In the genomic region with DNA sequence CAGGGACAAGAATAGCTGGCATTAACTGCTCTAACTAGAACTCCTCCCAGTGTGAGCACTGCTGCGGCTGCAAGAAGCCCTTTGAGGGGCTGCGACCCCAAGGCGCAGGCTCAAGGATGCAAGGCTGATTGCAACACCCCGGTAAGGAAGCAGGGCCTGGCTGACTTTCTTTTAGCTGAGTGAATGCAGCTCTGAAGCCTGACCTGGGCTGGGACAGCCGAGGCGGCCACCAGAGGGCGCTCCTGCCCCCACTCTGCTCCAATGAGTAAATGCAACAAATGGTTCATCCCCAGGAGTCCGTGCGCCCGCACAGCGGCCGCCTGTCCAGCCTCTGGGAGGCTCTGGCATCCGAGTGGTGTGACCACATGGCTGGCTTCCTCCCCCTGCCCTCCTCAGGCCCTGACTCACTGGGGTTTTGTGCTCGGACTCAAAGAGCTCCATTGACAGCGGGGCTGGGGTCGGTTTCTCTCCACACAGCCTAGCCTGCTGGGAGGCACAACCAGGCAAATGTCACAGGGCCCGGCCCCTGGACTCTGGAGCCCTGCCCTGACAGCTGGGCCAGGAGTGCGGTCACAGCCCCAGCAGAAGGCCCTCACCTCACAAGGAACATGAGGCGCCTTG, we compare ENCODE assay signal across 8 cellular contexts. TPM values are rescaled to one million over a fixed set of nuclear protein-coding genes. Genes with fewer than 3 reads are reported as not detected.
DNase-seq lines count a peak whose midpoint lies in the region; ATAC-seq and TF ChIP-seq lines count a peak whose summit lies in the region.

A gene with protein sequence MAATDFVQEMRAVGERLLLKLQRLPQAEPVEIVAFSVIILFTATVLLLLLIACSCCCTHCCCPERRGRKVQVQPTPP (plus strand): TSS at position 572 of the 621 bp plus-strand sequence. CDS start 6,768 bp downstream, outside the sequence.

- H3K4me3 ChIP-seq in GM12875 (ENCODE audit: low read depth, low read length), result no peak within 1 kb of the TSS
- H3K4me3 ChIP-seq in iPS-18a (ENCODE audit: low read length), result peak within 1 kb of the TSS; percentile 10
- peak within 1 kb of the TSS in 3 of 4 donors; percentile 4 to 35 (median 12) for H3K4me3 ChIP-seq in gastrocnemius medialis

- peaks cover 19% of the 10 kb centered on the region for H3K36me3 Mint-ChIP-seq in MCF 10A (ENCODE audit: insufficient read depth, unreplicated experiment)

- in situ Hi-C loops in gastrocnemius medialis (cut with MboI; ENCODE audit: low sequenced_read_pairs in 4 of 4), result loop anchor here in 1 of 4 donors (10.0 kb wide), 1 partner anchor 112 kb away; no protein-coding TSS in a partner anchor

- H3K9me3 Mint-ChIP-seq in MCF 10A (ENCODE audit: unreplicated experiment), result no peaks in the 10 kb centered on the region

- DNase-seq in NCI-H146 (lab: John Stamatoyannopoulos, UW) (peak; percentile 63), MCF 10A (ENCODE audit: unreplicated experiment) (peak; percentile 78), gastrocnemius medialis (peak; percentile 63 to 81)

- no peak within 1 kb of the TSS for H3K9ac ChIP-seq in iPS-18a (ENCODE audit: low read length)

- H3K27ac ChIP-seq in 22Rv1 (peak within 1 kb of the TSS; percentile 64), VCaP (peak within 1 kb of the TSS; percentile 65), iPS-18a (ENCODE audit: low read length) (no peak within 1 kb of the TSS), gastrocnemius medialis (peak within 1 kb of the TSS; percentile 70 to 84 (median 76))

- H3K36me3 ChIP-seq in iPS-18a (ENCODE audit: control insufficient read depth, low read depth, low read length), result no peaks in the 10 kb centered on the region
- H3K36me3 ChIP-seq in gastrocnemius medialis, result no peaks in the 10 kb centered on the region

- ATAC-seq in gastrocnemius medialis (peak; percentile 72 to 75), HG03139 (IDR thresholded peaks at IDR 0.05; ENCODE audit: unreplicated experiment) (no peak)

- CTCF ChIA-PET in MCF 10A (lab: Yijun Ruan, JAX), result interaction anchor here (0.5 to 3.9 kb wide), 57 partner anchors 9 to 622 kb away, joined by 3 to 75 read pairs (median 4); partner anchors contain the start of genes GALK1, ITGB4 and TSEN54

- peaks cover 10% of the 10 kb centered on the region for H3K4me1 Mint-ChIP-seq in MCF 10A (ENCODE audit: insufficient read depth, unreplicated experiment)

- peak in 1 of 2 donors; percentile 8 for TF ChIP-seq POLR2A in gastrocnemius medialis (IDR thresholded peaks at IDR 0.05)

- H3K27me3 Mint-ChIP-seq in MCF 10A (ENCODE audit: insufficient read depth, unreplicated experiment), result no peaks in the 10 kb centered on the region

- H3K27ac Mint-ChIP-seq in MCF 10A (ENCODE audit: low read depth, unreplicated experiment), result peak within 1 kb of the TSS; percentile 55

- intact Hi-C loops in MCF 10A (cut with micrococcal nuclease) (loop anchor here (1.0 to 10.0 kb wide), 2 partner anchors 115 to 208 kb away; no protein-coding TSS in a partner anchor), gastrocnemius medialis (cut with DNase I; ENCODE audit: low total_unique reads) (loop anchor here (1.0 to 10.0 kb wide), 3 partner anchors 34 to 117 kb away; partner anchors contain the start of genes RECQL5 and SAP30BP)

- H3K4me3 Mint-ChIP-seq in MCF 10A (ENCODE audit: unreplicated experiment), result peak within 1 kb of the TSS; percentile 19

- TF ChIP-seq CTCF in 22Rv1 (IDR thresholded peaks at IDR 0.05), result peak; percentile 97
- peak; percentile 93 for TF ChIP-seq CTCF in GM12875 (IDR thresholded peaks at IDR 0.05; ENCODE audit: borderline replicate concordance, insufficient read depth, low read depth, low read length)
- peak; percentile 96 for TF ChIP-seq CTCF in VCaP (conservative IDR thresholded peaks at IDR 0.05)
- peak; percentile 90 for TF ChIP-seq CTCF in MCF 10A (IDR thresholded peaks at IDR 0.05; ENCODE audit: unreplicated experiment)
- TF ChIP-seq CTCF in gastrocnemius medialis (IDR thresholded peaks at IDR 0.05 in 4 of 5, conservative IDR thresholded peaks at IDR 0.05 in 1 of 5), result peak; percentile 90 to 98 (median 96)

- no TSS peak for BruUV-seq in MCF 10A (replicated peaks; lab: Mats Ljungman, UMichigan)

- POLR2A ChIA-PET in MCF 10A (lab: Yijun Ruan, JAX), result interaction anchor here (0.6 to 2.7 kb wide), 15 partner anchors 9 to 244 kb away, joined by 3 to 15 read pairs (median 4); partner anchors contain the start of genes GALK1, ITGB4, RECQL5 and SAP30BP

- no peaks in the 10 kb centered on the region for H3K27me3 ChIP-seq in iPS-18a (ENCODE audit: control insufficient read depth, insufficient read depth, low read length)
- H3K27me3 ChIP-seq in gastrocnemius medialis, result no peaks in the 10 kb centered on the region

- H3K4me1 ChIP-seq in iPS-18a (ENCODE audit: control insufficient read depth, low read depth, low read length), result peaks cover 7% of the 10 kb centered on the region
- peaks cover 38 to 39% of the 10 kb centered on the region in 2 donors for H3K4me1 ChIP-seq in gastrocnemius medialis

- H3K9me3 ChIP-seq in iPS-18a (ENCODE audit: control insufficient read depth, low read depth, low read length), result no peaks in the 10 kb centered on the region
- H3K9me3 ChIP-seq in gastrocnemius medialis, result no peaks in the 10 kb centered on the region

RNA-seq across cellular contexts. Expression of the gene that starts here (rescaled TPM):
- 0.09 TPM in 1 of 2 replicates, not detected in the other for total RNA-seq in MCF 10A (2022)
- under 1 TPM in 1 of 4 donors, not detected in 3; 0.22 TPM for total RNA-seq in gastrocnemius medialis

Comparison
In these comparisons a context has a peak if more than half of its experiments do, and no peak if none do; other contexts are left out.
1. Peak in DNase-seq in MCF 10A; RNA of the gene not detected or under 1 TPM.
2. Peak in DNase-seq, ATAC-seq, H3K4me3 ChIP-seq and H3K27ac ChIP-seq in gastrocnemius medialis; RNA of the gene not detected or under 1 TPM.